Comparison of ENCODE assay signal across 11 cellular contexts in the genomic region with DNA sequence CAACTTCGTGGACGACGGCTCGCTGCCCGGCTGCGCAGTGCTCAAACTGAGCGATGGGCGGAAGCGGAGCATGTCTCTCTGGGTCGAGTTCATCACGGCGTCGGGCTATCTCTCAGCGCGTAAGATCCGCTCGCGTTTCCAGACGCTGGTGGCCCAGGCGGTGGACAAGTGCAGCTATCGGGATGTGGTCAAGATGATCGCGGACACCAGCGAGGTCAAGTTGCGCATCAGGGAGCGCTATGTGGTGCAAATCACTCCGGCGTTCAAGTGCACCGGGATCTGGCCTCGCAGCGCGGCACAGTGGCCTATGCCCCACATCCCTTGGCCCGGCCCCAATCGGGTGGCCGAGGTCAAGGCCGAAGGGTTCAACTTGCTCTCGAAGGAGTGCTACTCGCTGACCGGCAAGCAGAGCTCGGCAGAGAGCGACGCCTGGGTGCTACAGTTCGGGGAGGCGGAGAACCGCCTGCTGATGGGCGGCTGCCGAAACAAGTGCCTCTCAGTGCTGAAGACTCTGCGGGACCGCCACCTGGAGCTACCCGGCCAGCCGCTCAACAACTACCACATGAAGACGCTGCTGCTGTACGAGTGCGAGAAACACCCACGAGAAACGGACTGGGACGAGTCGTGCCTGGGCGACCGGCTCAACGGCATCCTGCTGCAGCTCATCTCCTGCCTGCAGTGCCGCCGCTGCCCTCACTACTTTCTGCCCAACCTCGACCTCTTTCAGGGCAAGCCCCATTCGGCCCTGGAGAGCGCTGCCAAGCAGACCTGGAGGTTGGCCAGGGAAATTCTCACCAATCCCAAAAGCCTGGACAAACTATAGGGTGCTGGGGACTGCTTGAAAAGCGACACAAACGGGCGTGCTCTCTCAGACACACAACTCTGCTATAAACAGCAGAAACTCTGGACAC. TPM values are rescaled to one million over a fixed set of nuclear protein-coding genes. Genes with fewer than 3 reads are reported as not detected.
DNase-seq lines count a peak whose midpoint lies in the region; ATAC-seq and TF ChIP-seq lines count a peak whose summit lies in the region.
"Had no signal": no experiment of that assay in that cellular context is flagged by ENCODE, and none has a peak within 500 bp of the region (broad histone marks: within the 10 kb centered on the region; RNA-seq: fewer than 3 reads in every experiment).

No MANE protein-coding gene starts in this region.

- CTCF ChIA-PET in AG04450 (lab: Charles Lee): interaction anchor here (1.1 to 1.5 kb wide), 6 partner anchors 10 to 339 kb away, joined by 3 to 6 read pairs (median 4); no protein-coding TSS in a partner anchor

- peaks cover 0 to 14% (median 0%) of the 10 kb centered on the region in 9 donors for H3K36me3 ChIP-seq in heart right ventricle
- no peaks in the 10 kb centered on the region for H3K36me3 ChIP-seq in neuron (ENCODE audit: insufficient read depth, low read length)

- H3K4me1 ChIP-seq in heart right ventricle (peaks cover 0 to 10% (median 0%) of the 10 kb centered on the region in 9 donors), neuron (ENCODE audit: insufficient read depth, low read length) (peaks cover 40% of the 10 kb centered on the region)

- no peak for DNase-seq in AG04450 (ENCODE audit: low read depth, low spot score)
- DNase-seq in heart right ventricle: peak; percentile 15 to 25
- DNase-seq in DMS79 treated with DMSO at 0.1 percent for 48 hours (lab: John Stamatoyannopoulos, UW): no peak
- no peak for DNase-seq in NCI-H2196 (lab: John Stamatoyannopoulos, UW; ENCODE audit: unreplicated experiment)

- no peaks in the 10 kb centered on the region; the same call in 1 of the 2 replicates for H3K9me3 ChIP-seq in AG04450 (ENCODE audit: control insufficient read depth, insufficient read depth, low read length)
- peaks cover 0 to 28% (median 0%) of the 10 kb centered on the region in 11 donors for H3K9me3 ChIP-seq in heart right ventricle
- H3K9me3 ChIP-seq in neuron (ENCODE audit: low read length): no peaks in the 10 kb centered on the region

- ATAC-seq in heart right ventricle: peak; percentile 31 to 87 (median 66)
- ATAC-seq in HG03139 (IDR thresholded peaks at IDR 0.05; ENCODE audit: unreplicated experiment): no peak
- no peak for ATAC-seq in GM18520 (IDR thresholded peaks at IDR 0.05; ENCODE audit: unreplicated experiment)

- intact Hi-C loops in heart right ventricle (cut with DNase I): loop anchor here in 1 of 10 donors (10.0 kb wide), 1 partner anchor 289 kb away; no protein-coding TSS in a partner anchor

- peak overlapping the region; percentile 34 for H3K27ac ChIP-seq in AG04450 (ENCODE audit: low read depth, low read length)
- H3K27ac ChIP-seq in heart right ventricle: no peak overlapping the region
- H3K27ac ChIP-seq: VCaP had no signal

- no peaks in the 10 kb centered on the region for H3K27me3 ChIP-seq in AG04450 (ENCODE audit: control insufficient read depth, insufficient read depth, low read length)
- H3K27me3 ChIP-seq in heart right ventricle: peaks cover 0 to 52% (median 0%) of the 10 kb centered on the region in 7 donors
- peaks cover 28% of the 10 kb centered on the region for H3K27me3 ChIP-seq in neuron (ENCODE audit: insufficient read depth, low read length)

- H3K4me3 ChIP-seq in AG04450 (ENCODE audit: low read depth, low read length) (peak overlapping the region; percentile 69), WI38 (ENCODE audit: low read depth, low read length) (peak overlapping the region; percentile 49), heart right ventricle (peak overlapping the region; percentile 22 to 54 (median 48)), neuron (ENCODE audit: low read length) (peak overlapping the region; percentile 51)

- peak overlapping the region; percentile 7 for H2AFZ ChIP-seq in neuron (ENCODE audit: low read depth, low read length)

- TF ChIP-seq CTCF in AG04450 (IDR thresholded peaks at IDR 0.05; ENCODE audit: low read depth, low read length) (no peak), WI38 (IDR thresholded peaks at IDR 0.05; ENCODE audit: low read depth, low read length) (no peak), heart right ventricle (IDR thresholded peaks at IDR 0.05) (peak in 1 of 9 donors; percentile 8)

- POLR2A ChIA-PET in AG04450 (lab: Yijun Ruan, JAX): no interaction called here

- 14 to 21% methylated on average over 69 of the region's 69 CpGs for WGBS in heart right ventricle, 2 donors

RNA-seq across cellular contexts. Expression of a gene that starts 1.6 kb away (rescaled TPM):
- polyA plus RNA-seq in AG04450 (2011; rRNA removed): 3.3 TPM in 2 replicates
- 2.9 and 3.4 TPM in 2 replicates for polyA minus RNA-seq in AG04450 (2011; rRNA and poly(A)+ RNA removed)
- under 1 TPM in 4 of 10 donors, not detected in 6; 0.09 to 0.15 (median 0.11) TPM for total RNA-seq in heart right ventricle
- polyA plus RNA-seq in heart right ventricle: under 1 TPM; 0.03 to 0.07 TPM
- total RNA-seq: HT1080 had no signal
- polyA plus RNA-seq: keratinocyte had no signal

Comparison
In these comparisons a context has a peak if more than half of its experiments do, and no peak if none do; other contexts are left out.
1. DNase-seq: peak in heart right ventricle (2 of 2); none in AG04450 (single experiment), DMS79 treated with DMSO at 0.1 percent for 48 hours (single experiment) and NCI-H2196 (single experiment).
2. ATAC-seq: peak in heart right ventricle (8 of 8); none in HG03139 (single experiment) and GM18520 (single experiment).
3. Peak in every context shown above with its lines, with median percentiles within 50 percentile points of each other: H3K4me3 ChIP-seq.